In the genomic region with DNA sequence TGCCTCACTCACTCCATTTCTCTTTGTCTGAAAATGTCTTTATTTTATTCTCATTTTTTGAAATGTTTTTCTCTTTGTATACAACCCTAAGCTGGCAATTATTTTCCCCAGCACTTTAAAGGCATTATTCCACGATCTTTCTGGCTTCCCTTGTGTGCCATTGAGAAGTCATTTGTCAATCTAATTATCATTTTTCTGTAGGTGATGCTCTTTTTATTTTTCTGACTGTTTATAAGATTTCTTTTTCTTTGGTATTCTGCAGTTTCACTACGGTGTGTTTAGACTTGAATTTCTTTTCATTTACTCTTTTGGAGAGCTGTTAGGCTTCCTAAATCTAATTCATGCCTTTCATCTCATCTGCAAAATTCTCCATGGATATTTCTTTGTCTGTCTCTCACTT, we compare ENCODE assay signal across 11 cellular contexts. TPM values are rescaled to one million over a fixed set of nuclear protein-coding genes. Genes with fewer than 3 reads are reported as not detected.
"Had no signal": no experiment of that assay in that cellular context is flagged by ENCODE, and none has a peak within 500 bp of the region (broad histone marks: within the 10 kb centered on the region; RNA-seq: fewer than 3 reads in every experiment).

No MANE protein-coding gene starts in this region.

- H3K27ac Mint-ChIP-seq: HFFc6, IgD-negative memory B cell had no signal

- H3K27ac ChIP-seq: HL-60 had no signal

- H3K9me3 ChIP-seq: HAP-1 had no signal

- H3K4me3 Mint-ChIP-seq: HFFc6, IgD-negative memory B cell had no signal

- H3K36me3 Mint-ChIP-seq: IgD-negative memory B cell had no signal

- DNase-seq: GOT3, H7, HFFc6, KBM-7 had no signal

- H3K4me1 ChIP-seq: HAP-1 had no signal

- H3K4me3 ChIP-seq: HAP-1 had no signal

- ATAC-seq: HCT116, HepG2 had no signal

- H3K36me3 ChIP-seq: HAP-1 had no signal

- H3K4me1 Mint-ChIP-seq: IgD-negative memory B cell had no signal

- H3K9me3 Mint-ChIP-seq: HFFc6, IgD-negative memory B cell had no signal

RNA-seq across cellular contexts. Expression of a gene that starts 8.1 kb away (rescaled TPM):
- total RNA-seq: H4, H7, HepG2, HFFc6, HT1080 had no signal
- polyA plus RNA-seq: HepG2, IgD-negative memory B cell had no signal

RNA-seq across cellular contexts. Expression of a gene that starts 10.8 kb away (rescaled TPM):
- total RNA-seq: H4, H7, HepG2, HFFc6, HT1080 had no signal
- polyA plus RNA-seq: HepG2, IgD-negative memory B cell had no signal

RNA-seq across cellular contexts. Expression of a gene that starts 26.7 kb away (rescaled TPM):
- total RNA-seq: H4, H7, HepG2, HFFc6, HT1080 had no signal
- polyA plus RNA-seq: HepG2, IgD-negative memory B cell had no signal

RNA-seq across cellular contexts. Expression of a gene that starts 41.2 kb away (rescaled TPM):
- total RNA-seq: H4, H7, HepG2, HFFc6, HT1080 had no signal
- polyA plus RNA-seq: HepG2, IgD-negative memory B cell had no signal
